10 cellular contexts compared by ENCODE assay signal in genomic region chr10:75405201-75406143, GRCh38. TPM values are rescaled to one million over a fixed set of nuclear protein-coding genes. Genes with fewer than 3 reads are reported as not detected.
DNase-seq lines count a peak whose midpoint lies in the region; ATAC-seq, FAIRE-seq and TF ChIP-seq lines count a peak whose summit lies in the region.
"Had no signal": no experiment of that assay in that cellular context is flagged by ENCODE, and none has a peak within 500 bp of the region (broad histone marks: within the 10 kb centered on the region; RNA-seq: fewer than 3 reads in every experiment).

No MANE protein-coding gene starts in this region.

- FAIRE-seq in urothelium cell line (lab: Jason Lieb, UNC), result no peak

- peak overlapping the region; percentile 92 for H3K9ac ChIP-seq in HCT116 (ENCODE audit: low read length)

- no peaks in the 10 kb centered on the region for H3K27me3 ChIP-seq in HCT116 (ENCODE audit: insufficient read depth, low read length)
- peaks cover 30% of the 10 kb centered on the region for H3K27me3 ChIP-seq in Panc1 (ENCODE audit: control insufficient read depth, insufficient read depth, low read length)
- H3K27me3 ChIP-seq in prostate gland (replicated peaks; ENCODE audit: insufficient read depth), result no peaks in the 10 kb centered on the region

- peak overlapping the region; percentile 5 for H2AFZ ChIP-seq in HCT116 (ENCODE audit: low read depth, low read length, poor library complexity, severe bottlenecking)

- H3K36me3 Mint-ChIP-seq in activated naive CD8-positive, alpha-beta T cell treated with anti-CD3 and anti-CD28 coated beads for 36 hours, result no peaks in the 10 kb centered on the region

- WGBS in prostate gland, result 39% methylated on average over 53 of the region's 57 CpGs

- no peak for ATAC-seq in HCT116
- no peak for ATAC-seq in Panc1
- ATAC-seq in HG03469 (IDR thresholded peaks at IDR 0.05; ENCODE audit: unreplicated experiment), result no peak
- ATAC-seq: left colon had no signal

- H3K27ac ChIP-seq in HCT116 (ENCODE audit: low read depth, low read length) (peak overlapping the region; percentile 97), Panc1 (ENCODE audit: low read length) (peak overlapping the region; percentile 77), prostate gland (peak overlapping the region; percentile 98 to 99)

- H3K4me3 Mint-ChIP-seq in activated naive CD8-positive, alpha-beta T cell treated with anti-CD3 and anti-CD28 coated beads for 36 hours, result no peak overlapping the region

- BruUV-seq in HCT116 (replicated peaks; lab: Mats Ljungman, UMichigan) (no TSS peak), Panc1 (replicated peaks; lab: Mats Ljungman, UMichigan) (no TSS peak)

- in situ Hi-C loops in Panc1 (cut with HindIII; ENCODE audit: low pct_unique_long_range_greater_than_20kb, low sequenced_read_pairs), result no loop called here

- H3K9me3 ChIP-seq in HCT116 (ENCODE audit: control insufficient read depth in 1 of 2, insufficient read depth in 1 of 2, low read depth in 1 of 2, low read length in 2 of 2) (no peaks in the 10 kb centered on the region), Panc1 (ENCODE audit: control insufficient read depth, insufficient read depth, low read depth, low read length) (no peaks in the 10 kb centered on the region), prostate gland (no peaks in the 10 kb centered on the region)

- intact Hi-C loops in HCT116 (cut with micrococcal nuclease) (no loop called here), Panc1 (cut with micrococcal nuclease; ENCODE audit: unreplicated experiment) (loop anchor here (10.0 kb wide), 3 partner anchors 509 to 1139 kb away; no protein-coding TSS in a partner anchor), head of caudate nucleus (cut with DNase I) (loop anchor here (10.0 kb wide), 2 partner anchors 509 to 629 kb away; no protein-coding TSS in a partner anchor), prostate gland (cut with DNase I) (loop anchor here (5.0 to 10.0 kb wide), 3 partner anchors 67 to 1699 kb away; no protein-coding TSS in a partner anchor)

- H3K27ac Mint-ChIP-seq in activated naive CD8-positive, alpha-beta T cell treated with anti-CD3 and anti-CD28 coated beads for 36 hours, result no peak overlapping the region

- RAD21 ChIA-PET in HCT116 (lab: Charles Lee; ENCODE audit: low non-redundant PET in 1 of 2, low total read pairs in 2 of 2, uncharacterized antibody in 2 of 2, unreplicated experiment in 2 of 2), result no interaction called here

- TF ChIP-seq POLR2A in HCT116 (IDR thresholded peaks at IDR 0.05; ENCODE audit: borderline replicate concordance, extremely low read depth, insufficient read depth, insufficient read length) (no peak), prostate gland (IDR thresholded peaks at IDR 0.05) (no peak)

- H3K9me2 ChIP-seq in HCT116 (ENCODE audit: insufficient read depth), result no peaks in the 10 kb centered on the region

- no peak for TF ChIP-seq CTCF in HCT116 (IDR thresholded peaks at IDR 0.05 in 2 of 3, conservative IDR thresholded peaks at IDR 0.05 in 1 of 3; ENCODE audit: borderline replicate concordance in 1 of 3, insufficient read depth in 1 of 3, low read depth in 2 of 3, low read length in 2 of 3)
- TF ChIP-seq CTCF in Panc1 (IDR thresholded peaks at IDR 0.05), result no peak
- TF ChIP-seq CTCF in prostate gland (IDR thresholded peaks at IDR 0.05), result peak in 1 of 4 experiments; percentile 5

- no peak for TF ChIP-seq RAD21 in HCT116 (IDR thresholded peaks at IDR 0.05; ENCODE audit: low read depth)

- H3K36me3 ChIP-seq in HCT116 (ENCODE audit: control insufficient read depth in 1 of 2, insufficient read depth in 2 of 2, low read length in 2 of 2) (no peaks in the 10 kb centered on the region; a peak in 1 of 4 replicates), Panc1 (ENCODE audit: control insufficient read depth, insufficient read depth, low read length) (peaks cover 8% of the 10 kb centered on the region; the same call in 1 of the 2 replicates), prostate gland (no peaks in the 10 kb centered on the region)

- CTCF ChIA-PET in HCT116 (lab: Charles Lee) (interaction anchor here (1.3 kb wide), 1 partner anchor 10 kb away, joined by 3 read pairs; no protein-coding TSS in a partner anchor), Panc1 (lab: Charles Lee) (no interaction called here)

- H3K4me1 Mint-ChIP-seq in activated naive CD8-positive, alpha-beta T cell treated with anti-CD3 and anti-CD28 coated beads for 36 hours, result peaks cover 25% of the 10 kb centered on the region

- POLR2A ChIA-PET in HCT116 (lab: Charles Lee), result no interaction called here
- POLR2A ChIA-PET in Panc1 (lab: Charles Lee), result interaction anchor here (0.7 kb wide), 1 partner anchor 305 kb away, joined by 3 read pairs; no protein-coding TSS in a partner anchor

- H4K20me1 ChIP-seq in HCT116 (ENCODE audit: insufficient read depth), result no peaks in the 10 kb centered on the region

- peaks cover 87% of the 10 kb centered on the region for H3K27me3 Mint-ChIP-seq in activated naive CD8-positive, alpha-beta T cell treated with anti-CD3 and anti-CD28 coated beads for 36 hours

- H3K4me3 ChIP-seq in HCT116 (replicated peaks in 1 of 2; ENCODE audit: low read depth in 1 of 2, low read length in 2 of 2), result peak overlapping the region; percentile 93 to 96
- peak overlapping the region; percentile 61 for H3K4me3 ChIP-seq in Panc1 (ENCODE audit: low read depth in 2 of 2, low read length in 2 of 2)
- H3K4me3 ChIP-seq in prostate gland, result peak overlapping the region; percentile 98 to 100

- peaks cover 21% of the 10 kb centered on the region for H3K79me2 ChIP-seq in HCT116 (ENCODE audit: insufficient read depth, low read length)

- DNase-seq in HCT116 (ENCODE audit: low read depth, low spot score) (no peak), Panc1 (ENCODE audit: low read depth, low spot score) (no peak), head of caudate nucleus (peak in 26 of 42 donors; percentile 12 to 62 (median 34)), prostate gland (ENCODE audit: low spot score) (peak; percentile 62), GF-D8 (lab: John Stamatoyannopoulos, UW) (no peak), urothelium cell line (ENCODE audit: low spot score) (no peak)
- DNase-seq in activated naive CD8-positive, alpha-beta T cell treated with anti-CD3 and anti-CD28 coated beads for 36 hours, result no peak
- DNase-seq: activated gamma-delta T cell had no signal

- peaks cover 18 to 55% of the 10 kb centered on the region in 2 experiments; a peak in 3 of 4 replicates for H3K4me1 ChIP-seq in HCT116 (ENCODE audit: control insufficient read depth in 1 of 2, insufficient read depth in 2 of 2, low read length in 2 of 2)
- peaks cover 34% of the 10 kb centered on the region for H3K4me1 ChIP-seq in Panc1 (ENCODE audit: control insufficient read depth, insufficient read depth, low read length)
- peaks cover 9% of the 10 kb centered on the region for H3K4me1 ChIP-seq in prostate gland (replicated peaks)

- H3K4me2 ChIP-seq in HCT116 (ENCODE audit: low read length), result peak overlapping the region; percentile 100

- peaks cover 2% of the 10 kb centered on the region for H3K9me3 Mint-ChIP-seq in activated naive CD8-positive, alpha-beta T cell treated with anti-CD3 and anti-CD28 coated beads for 36 hours

TF ChIP-seq in HCT116, 20 proteins besides CTCF, POLR2A, EP300 and RAD21:
- TF ChIP-seq TCF7L2 (IDR thresholded peaks at IDR 0.05; ENCODE audit: borderline replicate concordance, extremely low read depth, insufficient read depth, insufficient read length), result peak; percentile 97
- no peak for TF ChIP-seq EGR1 (IDR thresholded peaks at IDR 0.05; ENCODE audit: low read depth)
- TF ChIP-seq MAX (IDR thresholded peaks at IDR 0.05), result no peak

RNA-seq across cellular contexts. Expression of gene ZNF503, which starts 3.9 kb away (rescaled TPM):
- total RNA-seq in HCT116 (2021; ENCODE audit: unreplicated experiment) (30.4 TPM), Panc1 (2021; ENCODE audit: unreplicated experiment) (10.4 TPM), prostate gland (10 to 100 TPM; 23.9 to 33.7 TPM)
- polyA plus RNA-seq in HCT116 (2012), result 18.7 and 21.4 TPM in 2 replicates
- polyA plus RNA-seq in Panc1 (2012; ENCODE audit: insufficient read length), result 9.0 TPM
- total RNA-seq in activated naive CD8-positive, alpha-beta T cell treated with anti-CD3 and anti-CD28 coated beads for 36 hours, result under 1 TPM; 0.33 to 0.42 TPM

RNA-seq across cellular contexts. Expression of gene LRMDA, which starts 26.0 kb away (rescaled TPM):
- total RNA-seq in HCT116 (2021; ENCODE audit: unreplicated experiment), result 4.8 TPM
- polyA plus RNA-seq in HCT116 (2012), result 4.3 and 4.8 TPM in 2 replicates
- 1.2 TPM for total RNA-seq in Panc1 (2021; ENCODE audit: unreplicated experiment)
- 1.4 TPM for polyA plus RNA-seq in Panc1 (2012; ENCODE audit: insufficient read length)
- total RNA-seq in prostate gland, result 10 to 100 TPM in 1 of 2 donors, 1 to 10 TPM in 1; 9.6 to 12.6 TPM
- total RNA-seq in activated naive CD8-positive, alpha-beta T cell treated with anti-CD3 and anti-CD28 coated beads for 36 hours, result not detected

Comparison
In these comparisons a context has a peak if more than half of its experiments do, and no peak if none do; other contexts are left out.
1. DNase-seq: peak in head of caudate nucleus (26 of 42) and prostate gland (single experiment); none in HCT116 (single experiment), Panc1 (single experiment), GF-D8 (single experiment), activated naive CD8-positive, alpha-beta T cell treated with anti-CD3 and anti-CD28 coated beads for 36 hours (single experiment) and urothelium cell line (single experiment).
2. Peak in every context shown above with its lines, with median percentiles within 50 percentile points of each other: H3K27ac ChIP-seq and H3K4me3 ChIP-seq.